In genomic region chr19:14556662-14557188, GRCh38 we compare ENCODE assay signal across 8 cellular contexts. TPM values are rescaled to one million over a fixed set of nuclear protein-coding genes. Genes with fewer than 3 reads are reported as not detected.
A peak's percentile ranks its signal among the peaks of the same experiment; 100 is the strongest.
DNase-seq lines count a peak whose midpoint lies in the region; ATAC-seq and TF ChIP-seq lines count a peak whose summit lies in the region.

No MANE protein-coding gene starts in this region.

- no peaks in the 10 kb centered on the region for H3K27me3 ChIP-seq in DND-41 (ENCODE audit: insufficient read depth, low read length, poor library complexity)

- no peak overlapping the region for H2AFZ ChIP-seq in DND-41 (ENCODE audit: low read depth, low read length)

- peak; percentile 70 for ATAC-seq in DND-41 (ENCODE audit: insufficient read depth, low read depth)
- peak; percentile 52 for ATAC-seq in HG03045 (IDR thresholded peaks at IDR 0.05; ENCODE audit: unreplicated experiment)
- peak; percentile 77 to 86 (median 84) for ATAC-seq in natural killer cell
- ATAC-seq in stimulated activated memory B cell treated with anti-CD40 and anti-IgM and Interleukin-4, amounts not matched to agents 10 μg/mL and 1 μg/mL and 100 μg/mL, for 72 hours = peak; percentile 89
- ATAC-seq in GM18873 (IDR thresholded peaks at IDR 0.05; ENCODE audit: low FRiP score, unreplicated experiment) = no peak

- TF ChIP-seq CTCF in DND-41 (IDR thresholded peaks at IDR 0.05; ENCODE audit: borderline replicate concordance, extremely low read depth, low read length, poor library complexity, severe bottlenecking) (peak; percentile 80), natural killer cell (IDR thresholded peaks at IDR 0.05) (peak; percentile 93)

- H3K9me3 Mint-ChIP-seq in natural killer cell = no peaks in the 10 kb centered on the region
- no peaks in the 10 kb centered on the region for H3K9me3 Mint-ChIP-seq in stimulated activated memory B cell treated with anti-CD40 and anti-IgM and Interleukin-4, amounts not matched to agents 10 μg/mL and 1 μg/mL and 100 μg/mL, for 72 hours

- intact Hi-C loops in natural killer cell (cut with micrococcal nuclease) = loop anchor here (1.0 kb wide), 1 partner anchor 51 kb away; no protein-coding TSS in a partner anchor

- H3K9ac ChIP-seq in DND-41 (ENCODE audit: low read depth, low read length) = no peak overlapping the region

- peak overlapping the region; percentile 77 for H3K4me3 Mint-ChIP-seq in natural killer cell
- peak overlapping the region; percentile 11 for H3K4me3 Mint-ChIP-seq in stimulated activated memory B cell treated with anti-CD40 and anti-IgM and Interleukin-4, amounts not matched to agents 10 μg/mL and 1 μg/mL and 100 μg/mL, for 72 hours

- no peaks in the 10 kb centered on the region for H3K4me1 ChIP-seq in DND-41 (ENCODE audit: insufficient read depth, low read length)

- H3K36me3 ChIP-seq in DND-41 (ENCODE audit: insufficient read depth, low read length) = peaks cover 3% of the 10 kb centered on the region; the same call in 1 of the 2 replicates

- no peak overlapping the region for H3K4me3 ChIP-seq in DND-41 (ENCODE audit: low read depth in 1 of 2, low read length in 2 of 2)

- H3K79me2 ChIP-seq in DND-41 (ENCODE audit: insufficient read depth, low read length) = peaks cover 92% of the 10 kb centered on the region

- H3K27ac Mint-ChIP-seq in natural killer cell = peak overlapping the region; percentile 83 to 91
- H3K27ac Mint-ChIP-seq in stimulated activated memory B cell treated with anti-CD40 and anti-IgM and Interleukin-4, amounts not matched to agents 10 μg/mL and 1 μg/mL and 100 μg/mL, for 72 hours = no peak overlapping the region

- H3K4me2 ChIP-seq in DND-41 (ENCODE audit: insufficient read depth, low read length) = no peak overlapping the region

- H3K36me3 Mint-ChIP-seq in natural killer cell = no peaks in the 10 kb centered on the region
- peaks cover 10% of the 10 kb centered on the region for H3K36me3 Mint-ChIP-seq in stimulated activated memory B cell treated with anti-CD40 and anti-IgM and Interleukin-4, amounts not matched to agents 10 μg/mL and 1 μg/mL and 100 μg/mL, for 72 hours

- H3K9me3 ChIP-seq in DND-41 (ENCODE audit: insufficient read depth, low read length, severe bottlenecking) = no peaks in the 10 kb centered on the region

- no peak overlapping the region for H3K27ac ChIP-seq in DND-41 (ENCODE audit: low read length)

- peaks cover 74% of the 10 kb centered on the region for H4K20me1 ChIP-seq in DND-41 (ENCODE audit: insufficient read depth, low read length)

- DNase-seq in DND-41 = peak; percentile 48
- DNase-seq in OCI-M1 (lab: John Stamatoyannopoulos, UW) = peak; percentile 96
- peak; percentile 55 for DNase-seq in activated T-helper 1 cell treated with Interleukin-2 at 50 U/mL for 16 hours (ENCODE audit: low read depth)
- DNase-seq in fibroblast of gingiva (ENCODE audit: low read depth) = peak; percentile 74
- peak; percentile 73 for DNase-seq in natural killer cell

- no peaks in the 10 kb centered on the region for H3K27me3 Mint-ChIP-seq in natural killer cell (ENCODE audit: low read depth in 2 of 2)
- no peaks in the 10 kb centered on the region for H3K27me3 Mint-ChIP-seq in stimulated activated memory B cell treated with anti-CD40 and anti-IgM and Interleukin-4, amounts not matched to agents 10 μg/mL and 1 μg/mL and 100 μg/mL, for 72 hours

- H3K4me1 Mint-ChIP-seq in natural killer cell = peaks cover 27 to 49% of the 10 kb centered on the region in 2 donors
- peaks cover 50% of the 10 kb centered on the region for H3K4me1 Mint-ChIP-seq in stimulated activated memory B cell treated with anti-CD40 and anti-IgM and Interleukin-4, amounts not matched to agents 10 μg/mL and 1 μg/mL and 100 μg/mL, for 72 hours

RNA-seq across cellular contexts. Expression of gene NDUFB7, which starts 15.1 kb away (rescaled TPM):
- 100 to 1,000 TPM in 2 of 3 donors, 10 to 100 TPM in 1; 97.1 to 120 (median 108) TPM for total RNA-seq in natural killer cell

RNA-seq across cellular contexts. Expression of gene CLEC17A, which starts 26.2 kb away (rescaled TPM):
- 1 to 10 TPM in 1 of 3 donors, under 1 TPM in 2; 0.18 to 1.5 (median 0.45) TPM for total RNA-seq in natural killer cell

RNA-seq across cellular contexts. Expression of gene TECR, which starts 27.3 kb away (rescaled TPM):
- total RNA-seq in natural killer cell = 100 to 1,000 TPM; 123 to 158 (median 131) TPM

RNA-seq across cellular contexts. Expression of gene DNAJB1, which starts 38.5 kb away (rescaled TPM):
- total RNA-seq in natural killer cell = 100 to 1,000 TPM; 148 to 238 (median 192) TPM
